ENCODE assay signal across 11 cellular contexts in the genomic region with DNA sequence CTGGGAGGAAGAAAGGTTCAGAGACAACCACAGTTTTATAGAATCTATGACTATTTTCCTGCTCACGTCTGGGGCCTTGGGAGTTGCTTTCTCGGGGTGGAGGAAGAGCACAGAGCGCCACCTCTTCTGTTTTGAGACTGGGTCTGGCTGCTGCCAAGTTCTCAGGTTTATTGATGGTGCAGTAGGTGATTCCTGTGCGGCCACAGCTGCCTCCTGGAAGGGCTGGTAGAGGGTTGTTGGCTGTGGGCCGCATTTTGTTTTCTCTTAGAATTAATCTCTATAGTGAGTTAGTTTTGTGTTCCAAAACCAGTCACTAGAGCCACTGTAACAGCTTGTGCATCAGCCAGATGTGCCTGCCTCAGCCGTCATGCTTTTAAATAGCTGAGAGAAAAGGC. TPM values are rescaled to one million over a fixed set of nuclear protein-coding genes. Genes with fewer than 3 reads are reported as not detected.
DNase-seq lines count a peak whose midpoint lies in the region; ATAC-seq and TF ChIP-seq lines count a peak whose summit lies in the region.
"Had no signal": no experiment of that assay in that cellular context is flagged by ENCODE, and none has a peak within 500 bp of the region (broad histone marks: within the 10 kb centered on the region; RNA-seq: fewer than 3 reads in every experiment).

No MANE protein-coding gene starts in this region.

- peak overlapping the region; percentile 59 for H3K4me3 Mint-ChIP-seq in activated naive CD4-positive, alpha-beta T cell treated with anti-CD3 and anti-CD28 coated beads, Interleukin-2, amount 10 ng/mL, durations not matched to agents 7 days and 5 days

- CTCF ChIA-PET in activated naive CD4-positive, alpha-beta T cell treated with anti-CD3 and anti-CD28 coated beads, Interleukin-2, amount 10 ng/mL, durations not matched to agents 7 days and 5 days (lab: Charles Lee) = interaction anchor here (1.0 to 1.2 kb wide), 2 partner anchors 28 to 212 kb away, joined by 3 to 5 read pairs; no protein-coding TSS in a partner anchor

- no peaks in the 10 kb centered on the region for H4K20me1 ChIP-seq in SU-DHL-6 (ENCODE audit: low read depth, low read length)

- WGBS in esophagus squamous epithelium, 2 donors = 50 to 58% methylated on average over 1 to 3 of the region's 6 CpGs
- 83 to 86% methylated on average over 6 of the region's 6 CpGs for WGBS in tibial nerve, 2 donors

- peak overlapping the region; percentile 90 for H3K27ac Mint-ChIP-seq in activated naive CD4-positive, alpha-beta T cell treated with anti-CD3 and anti-CD28 coated beads, Interleukin-2, amount 10 ng/mL, durations not matched to agents 7 days and 5 days

- no peak for DNase-seq in activated naive CD4-positive, alpha-beta T cell treated with anti-CD3 and anti-CD28 coated beads, Interleukin-2, amount 10 ng/mL, durations not matched to agents 7 days and 5 days
- DNase-seq in activated naive CD4-positive, alpha-beta T cell treated with anti-CD3 and anti-CD28 coated beads, Interleukin-2, amount 50 U/mL, for 16 hours = no peak
- DNase-seq in esophagus squamous epithelium (lab: John Stamatoyannopoulos, UW) (no peak), tibial nerve (ENCODE audit: low spot score in 2 of 2) (no peak), activated gamma-delta T cell (lab: John Stamatoyannopoulos, UW) (no peak), foreskin melanocyte (no peak)
- DNase-seq: activated CD4-positive, alpha-beta T cell treated with anti-CD3 and anti-CD28 coated beads, Interleukin-2, amount 50 U/mL, for 4 hours; NCI-H1105 treated with DMSO at 0.1 percent for 48 hours; ovary had no signal

- ATAC-seq in HG03460 (IDR thresholded peaks at IDR 0.05; ENCODE audit: unreplicated experiment) = no peak

- peak overlapping the region; percentile 69 for H3K9ac ChIP-seq in SU-DHL-6 (ENCODE audit: low read length)

- TF ChIP-seq POLR2A in esophagus squamous epithelium (IDR thresholded peaks at IDR 0.05) (no peak), tibial nerve (IDR thresholded peaks at IDR 0.05) (no peak)

- H3K27me3 ChIP-seq in SU-DHL-6 (ENCODE audit: low read length) = no peaks in the 10 kb centered on the region
- no peaks in the 10 kb centered on the region for H3K27me3 ChIP-seq in esophagus squamous epithelium
- H3K27me3 ChIP-seq in tibial nerve = no peaks in the 10 kb centered on the region
- H3K27me3 ChIP-seq: ovary had no signal

- H3K9me3 Mint-ChIP-seq in activated naive CD4-positive, alpha-beta T cell treated with anti-CD3 and anti-CD28 coated beads, Interleukin-2, amount 10 ng/mL, durations not matched to agents 7 days and 5 days = no peaks in the 10 kb centered on the region

- no peaks in the 10 kb centered on the region for H3K9me2 ChIP-seq in SU-DHL-6 (replicated peaks; ENCODE audit: insufficient read depth, low read length)

- peaks cover 41% of the 10 kb centered on the region for H3F3A ChIP-seq in SU-DHL-6 (ENCODE audit: insufficient read depth)

- H3K9me3 ChIP-seq in SU-DHL-6 (ENCODE audit: insufficient read depth, low read length) (no peaks in the 10 kb centered on the region), esophagus squamous epithelium (no peaks in the 10 kb centered on the region), tibial nerve (no peaks in the 10 kb centered on the region)
- H3K9me3 ChIP-seq: ovary had no signal

- peaks cover 75% of the 10 kb centered on the region for H3K79me2 ChIP-seq in SU-DHL-6 (ENCODE audit: insufficient read depth, low read length)

- peaks cover 63% of the 10 kb centered on the region for H3K4me1 Mint-ChIP-seq in activated naive CD4-positive, alpha-beta T cell treated with anti-CD3 and anti-CD28 coated beads, Interleukin-2, amount 10 ng/mL, durations not matched to agents 7 days and 5 days

- intact Hi-C loops in esophagus squamous epithelium (cut with DNase I) = no loop called here

- H3K4me1 ChIP-seq in esophagus squamous epithelium (peaks cover 38 to 62% (median 48%) of the 10 kb centered on the region in 3 donors), tibial nerve (peaks cover 0 to 61% (median 35%) of the 10 kb centered on the region in 4 donors)

- peak overlapping the region; percentile 98 for H3K27ac ChIP-seq in SU-DHL-6 (ENCODE audit: low read depth, low read length)
- peak overlapping the region; percentile 43 to 83 (median 71) for H3K27ac ChIP-seq in esophagus squamous epithelium
- H3K27ac ChIP-seq in tibial nerve = peak overlapping the region in 3 of 4 donors; percentile 70 to 71 (median 70)
- H3K27ac ChIP-seq: ovary had no signal

- no peak for TF ChIP-seq CTCF in SU-DHL-6 (IDR thresholded peaks at IDR 0.05; ENCODE audit: insufficient read depth, low read length, poor library complexity, severe bottlenecking)
- TF ChIP-seq CTCF in esophagus squamous epithelium (IDR thresholded peaks at IDR 0.05) = no peak
- TF ChIP-seq CTCF in tibial nerve (IDR thresholded peaks at IDR 0.05) = no peak

- no peaks in the 10 kb centered on the region for H3K36me3 ChIP-seq in SU-DHL-6 (ENCODE audit: low read length)
- no peaks in the 10 kb centered on the region for H3K36me3 ChIP-seq in esophagus squamous epithelium
- H3K36me3 ChIP-seq in tibial nerve = no peaks in the 10 kb centered on the region
- H3K36me3 ChIP-seq: ovary had no signal

- H3K27me3 Mint-ChIP-seq in activated naive CD4-positive, alpha-beta T cell treated with anti-CD3 and anti-CD28 coated beads, Interleukin-2, amount 10 ng/mL, durations not matched to agents 7 days and 5 days = no peaks in the 10 kb centered on the region

- no peak for TF ChIP-seq EP300 in tibial nerve (IDR thresholded peaks at IDR 0.05)

- H3K4me3 ChIP-seq in SU-DHL-6 (ENCODE audit: insufficient read depth, low read length, poor library complexity, severe bottlenecking) (peak overlapping the region; percentile 47), esophagus squamous epithelium (peak overlapping the region in 1 of 4 donors; percentile 41), tibial nerve (no peak overlapping the region)
- H3K4me3 ChIP-seq: ovary had no signal

- H3K4me2 ChIP-seq in SU-DHL-6 (ENCODE audit: low read depth, low read length, poor library complexity, severe bottlenecking) = peak overlapping the region; percentile 93

- H3K36me3 Mint-ChIP-seq in activated naive CD4-positive, alpha-beta T cell treated with anti-CD3 and anti-CD28 coated beads, Interleukin-2, amount 10 ng/mL, durations not matched to agents 7 days and 5 days = peaks cover 32% of the 10 kb centered on the region

- H2AFZ ChIP-seq in SU-DHL-6 (ENCODE audit: low read depth, low read length, severe bottlenecking) = peak overlapping the region; percentile 2

RNA-seq across cellular contexts. Expression of a gene that starts 12.9 kb away (rescaled TPM):
- total RNA-seq in esophagus squamous epithelium (10 to 100 TPM; 15.6 to 21.7 (median 20.5) TPM), tibial nerve (10 to 100 TPM; 27.3 to 35.4 (median 29.3) TPM)

RNA-seq across cellular contexts. Expression of a gene that starts 37.3 kb away (rescaled TPM):
- 10 to 100 TPM; 14.6 to 34.0 (median 26.6) TPM for total RNA-seq in esophagus squamous epithelium
- total RNA-seq in tibial nerve = 10 to 100 TPM; 20.3 to 42.0 (median 24.7) TPM
